8 cellular contexts compared by ENCODE assay signal in the genomic region with DNA sequence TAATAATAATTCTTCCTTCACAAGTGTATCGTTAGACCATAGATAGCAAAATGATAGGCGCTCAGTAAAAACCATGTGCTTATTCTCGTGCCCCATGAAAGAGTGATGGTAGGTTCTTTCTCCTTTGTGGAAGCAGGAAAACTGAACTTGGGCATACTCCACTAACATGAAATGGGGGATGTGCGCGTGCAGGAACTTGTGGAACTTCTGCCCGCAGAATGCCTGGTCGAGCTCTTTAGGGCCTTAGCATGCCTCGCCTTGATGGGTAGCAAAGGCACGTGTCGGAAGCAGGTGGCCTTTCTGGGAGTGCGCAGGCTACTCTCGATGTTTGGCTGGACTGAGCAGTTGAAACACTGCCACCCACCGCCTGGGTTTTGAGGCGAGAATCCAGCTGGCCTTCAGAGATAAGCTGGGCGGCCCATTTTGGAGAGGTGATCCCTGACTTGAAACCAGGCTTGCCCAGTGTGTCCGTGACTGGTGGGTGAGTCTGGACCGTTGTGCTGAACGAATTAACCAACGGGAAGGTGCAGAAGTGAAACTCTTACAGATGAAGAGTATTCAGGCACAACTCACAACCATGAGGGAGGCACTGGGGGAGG. TPM values are rescaled to one million over a fixed set of nuclear protein-coding genes. Genes with fewer than 3 reads are reported as not detected.
DNase-seq lines count a peak whose midpoint lies in the region; ATAC-seq and TF ChIP-seq lines count a peak whose summit lies in the region.

No MANE protein-coding gene starts in this region.

- H3K4me1 Mint-ChIP-seq in HFFc6 (ENCODE audit: low read depth) (peaks cover 19% of the 10 kb centered on the region), endodermal cell (peaks cover 24% of the 10 kb centered on the region), memory B cell (peaks cover 22% of the 10 kb centered on the region)
- peaks cover 20% of the 10 kb centered on the region for H3K4me1 Mint-ChIP-seq in stimulated activated naive CD8-positive, alpha-beta T cell treated with anti-CD3 and anti-CD28 coated beads, Interleukin-15, Interleukin-2, amounts not matched to agents 100 ng/mL and 50 ng/mL, for 24 hours (ENCODE audit: low read depth)

- DNase-seq in DMS79 (lab: John Stamatoyannopoulos, UW): peak; percentile 55
- peak; percentile 10 for DNase-seq in HFFc6
- peak; percentile 92 for DNase-seq in NCI-H2107 treated with DMSO at 0.1 percent for 48 hours (lab: John Stamatoyannopoulos, UW; ENCODE audit: unreplicated experiment)
- peak; percentile 3 to 4 for DNase-seq in activated CD4-positive, alpha-beta T cell treated with anti-CD3 and anti-CD28 coated beads, Interleukin-2, amount 50 U/mL, for 24 hours (ENCODE audit: low read depth in 1 of 2, low spot score in 1 of 2)
- DNase-seq in endodermal cell: peak; percentile 74
- peak; percentile 20 to 26 for DNase-seq in memory B cell (ENCODE audit: low spot score in 2 of 2)

- WGBS in endodermal cell (ENCODE audit: insufficient coverage in 1 of 2, insufficient read length in 1 of 2), 2 experiments: 51 to 66% methylated on average over 13 to 19 of the region's 19 CpGs

- peak overlapping the region; percentile 91 for H3K4me3 ChIP-seq in endodermal cell (ENCODE audit: low read length)

- peak overlapping the region; percentile 87 for H3K9ac ChIP-seq in endodermal cell (ENCODE audit: extremely low read depth, low read length, poor library complexity, severe bottlenecking)

- H3K27ac ChIP-seq in endodermal cell (ENCODE audit: low read depth, low read length): peak overlapping the region; percentile 97

- TF ChIP-seq CTCF in HFFc6 (IDR thresholded peaks at IDR 0.05) (no peak), endodermal cell (conservative IDR thresholded peaks at IDR 0.05) (no peak)

- H3K36me3 Mint-ChIP-seq in HFFc6 (ENCODE audit: low read depth): no peaks in the 10 kb centered on the region
- H3K36me3 Mint-ChIP-seq in endodermal cell (ENCODE audit: low read depth): peaks cover 3% of the 10 kb centered on the region
- H3K36me3 Mint-ChIP-seq in memory B cell: peaks cover 4% of the 10 kb centered on the region
- peaks cover 9% of the 10 kb centered on the region for H3K36me3 Mint-ChIP-seq in stimulated activated naive CD8-positive, alpha-beta T cell treated with anti-CD3 and anti-CD28 coated beads, Interleukin-15, Interleukin-2, amounts not matched to agents 100 ng/mL and 50 ng/mL, for 24 hours (ENCODE audit: low read depth)

- ATAC-seq in memory B cell (ENCODE audit: low read depth): no peak
- ATAC-seq in GM21825 (IDR thresholded peaks at IDR 0.05; ENCODE audit: unreplicated experiment): no peak

- H3K27me3 Mint-ChIP-seq in HFFc6 (ENCODE audit: insufficient read depth) (0 out of 2 replicates have a peak, but pooled peaks cover 2% of the 10 kb centered on the region), endodermal cell (ENCODE audit: insufficient read depth) (no peaks in the 10 kb centered on the region), memory B cell (no peaks in the 10 kb centered on the region)
- H3K27me3 Mint-ChIP-seq in stimulated activated naive CD8-positive, alpha-beta T cell treated with anti-CD3 and anti-CD28 coated beads, Interleukin-15, Interleukin-2, amounts not matched to agents 100 ng/mL and 50 ng/mL, for 24 hours: no peaks in the 10 kb centered on the region

- H3K27ac Mint-ChIP-seq in HFFc6: peak overlapping the region; percentile 95
- peak overlapping the region; percentile 97 for H3K27ac Mint-ChIP-seq in endodermal cell
- H3K27ac Mint-ChIP-seq in memory B cell: peak overlapping the region; percentile 92
- peak overlapping the region; percentile 88 for H3K27ac Mint-ChIP-seq in stimulated activated naive CD8-positive, alpha-beta T cell treated with anti-CD3 and anti-CD28 coated beads, Interleukin-15, Interleukin-2, amounts not matched to agents 100 ng/mL and 50 ng/mL, for 24 hours

- H3K9me3 Mint-ChIP-seq in HFFc6: no peaks in the 10 kb centered on the region
- no peaks in the 10 kb centered on the region for H3K9me3 Mint-ChIP-seq in endodermal cell
- no peaks in the 10 kb centered on the region for H3K9me3 Mint-ChIP-seq in memory B cell
- no peaks in the 10 kb centered on the region for H3K9me3 Mint-ChIP-seq in stimulated activated naive CD8-positive, alpha-beta T cell treated with anti-CD3 and anti-CD28 coated beads, Interleukin-15, Interleukin-2, amounts not matched to agents 100 ng/mL and 50 ng/mL, for 24 hours

- H3K9me3 ChIP-seq in endodermal cell (ENCODE audit: control insufficient read depth, low read length): no peaks in the 10 kb centered on the region

- peaks cover 7% of the 10 kb centered on the region for H3K4me1 ChIP-seq in endodermal cell (ENCODE audit: control insufficient read depth, insufficient read depth, low read length)

- no peaks in the 10 kb centered on the region for H3K36me3 ChIP-seq in endodermal cell (ENCODE audit: control insufficient read depth, insufficient read depth, low read length)

- peak overlapping the region; percentile 95 for H3K4me3 Mint-ChIP-seq in HFFc6
- H3K4me3 Mint-ChIP-seq in endodermal cell: peak overlapping the region; percentile 74
- H3K4me3 Mint-ChIP-seq in memory B cell: peak overlapping the region; percentile 92
- peak overlapping the region; percentile 90 for H3K4me3 Mint-ChIP-seq in stimulated activated naive CD8-positive, alpha-beta T cell treated with anti-CD3 and anti-CD28 coated beads, Interleukin-15, Interleukin-2, amounts not matched to agents 100 ng/mL and 50 ng/mL, for 24 hours

- no peaks in the 10 kb centered on the region for H3K27me3 ChIP-seq in endodermal cell (ENCODE audit: control insufficient read depth, insufficient read depth, low read length, poor library complexity, severe bottlenecking)

RNA-seq across cellular contexts. Expression of a gene that starts 0.8 kb away (rescaled TPM):
- total RNA-seq in HFFc6 (2021; fragmentation: NEBNext Ultra II Directional; extraction: Animal tissue kit (Norgen Biotek cat#: 25700)): 10 to 100 TPM; 32.4 to 41.1 (median 37.8) TPM
- 10 to 100 TPM; 54.9 to 65.1 TPM for total RNA-seq in endodermal cell
- polyA plus RNA-seq in endodermal cell (2013, experiment 1 of 2): 59.9 TPM
- polyA plus RNA-seq in endodermal cell (2013, experiment 2 of 2): 51.3 TPM

RNA-seq across cellular contexts. Expression of a gene that starts 54.8 kb away (rescaled TPM):
- total RNA-seq in HFFc6 (2021; fragmentation: NEBNext Ultra II Directional; extraction: Animal tissue kit (Norgen Biotek cat#: 25700)): 10 to 100 TPM; 20.4 to 24.8 (median 22.2) TPM
- 10 to 100 TPM; 35.1 to 45.7 TPM for total RNA-seq in endodermal cell
- 37.2 TPM for polyA plus RNA-seq in endodermal cell (2013, experiment 1 of 2)
- 34.9 TPM for polyA plus RNA-seq in endodermal cell (2013, experiment 2 of 2)

Comparison
In these comparisons a context has a peak if more than half of its experiments do, and no peak if none do; other contexts are left out.
1. DNase-seq: peak in every context shown above with its lines; median percentile 92 in NCI-H2107 treated with DMSO at 0.1 percent for 48 hours; 74 in endodermal cell; 55 in DMS79; 23 in memory B cell; 10 in HFFc6; 4 in activated CD4-positive, alpha-beta T cell treated with anti-CD3 and anti-CD28 coated beads, Interleukin-2, amount 50 U/mL, for 24 hours.